28 cellular contexts compared by ENCODE assay signal in genomic region chr12:117026921-117027250, GRCh38.
DNase-seq lines count a peak whose midpoint lies in the region; ATAC-seq and TF ChIP-seq lines count a peak whose summit lies in the region.
"Had no signal": no experiment of that assay in that cellular context is flagged by ENCODE, and none has a peak within 500 bp of the region (broad histone marks: within the 10 kb centered on the region; RNA-seq: fewer than 3 reads in every experiment).

No MANE protein-coding gene starts in this region.

- no peaks in the 10 kb centered on the region for H3K9me3 Mint-ChIP-seq in activated T-cell treated with anti-CD3 and anti-CD28 coated beads, Interleukin-2, amount 50 U/mL, for 72 hours
- H3K9me3 Mint-ChIP-seq: CD4-positive, alpha-beta T cell had no signal

- no peak overlapping the region for H2AFZ ChIP-seq in Karpas-422 (ENCODE audit: low read length)
- H2AFZ ChIP-seq: GM23248 had no signal

- H3K27me3 Mint-ChIP-seq in activated T-cell treated with anti-CD3 and anti-CD28 coated beads, Interleukin-2, amount 50 U/mL, for 72 hours (ENCODE audit: low read depth): no peaks in the 10 kb centered on the region
- H3K27me3 Mint-ChIP-seq: CD4-positive, alpha-beta T cell had no signal

- H3K4me3 Mint-ChIP-seq in activated T-cell treated with anti-CD3 and anti-CD28 coated beads, Interleukin-2, amount 50 U/mL, for 72 hours: no peak overlapping the region
- H3K4me3 Mint-ChIP-seq: CD4-positive, alpha-beta T cell had no signal

- WGBS in testis, 2 donors: 76 to 91% methylated on average over 4 to 8 of the region's 8 CpGs

- TF ChIP-seq POLR2A in testis (IDR thresholded peaks at IDR 0.05): no peak

- peaks cover 51% of the 10 kb centered on the region for H3K36me3 ChIP-seq in Karpas-422 (ENCODE audit: insufficient read depth, low read length)
- no peaks in the 10 kb centered on the region for H3K36me3 ChIP-seq in testis (ENCODE audit: low read depth, missing control alignments)

- DNase-seq in activated T-cell treated with anti-CD3 and anti-CD28 coated beads, Interleukin-2, amount 50 U/mL, for 72 hours: no peak
- DNase-seq in activated T-cell treated with anti-CD3 and anti-CD28 coated beads for 4 hours (no peak), Karpas-422 (no peak), mesenteric fat pad (ENCODE audit: low spot score) (peak; percentile 74), testis (peak; percentile 12), NCI-H748 treated with DMSO at 0.1 percent for 48 hours (lab: John Stamatoyannopoulos, UW) (no peak), NOMO-1 treated with dmso at 0.1 percent for 144 hours (lab: John Stamatoyannopoulos, UW; ENCODE audit: unreplicated experiment) (no peak)
- DNase-seq: ACHN; CD4-positive, alpha-beta T cell; COR-L47; DMS 273 treated with DMSO at 0.1 percent for 48 hours; DMS79 treated with DMSO at 0.1 percent for 48 hours; GM23248; HCEC 1CT; MV-4-11; NCI-H1105 treated with DMSO at 0.1 percent for 48 hours; NCI-H2029 treated with DMSO at 0.1 percent for 48 hours; NCI-H226; NCI-H510A treated with DMSO at 0.1 percent for 48 hours; NCI-H774; NK-92 treated with Interleukin-12 subunit alpha and Interleukin-12 subunit beta, amount 100 ng/mL, for 24 hours; SIG-M5 had no signal

- no peak for ATAC-seq in activated T-cell treated with anti-CD3 and anti-CD28 coated beads, Interleukin-2, amount 50 U/mL, for 72 hours (replicated peaks in 1 of 2)
- no peak for ATAC-seq in GM18867 (IDR thresholded peaks at IDR 0.05; ENCODE audit: unreplicated experiment)
- ATAC-seq: GM12878, Panc1 had no signal

- intact Hi-C loops in testis (cut with DNase I; ENCODE audit: low total_unique reads): no loop called here

- H3K4me1 ChIP-seq in Karpas-422 (ENCODE audit: low read length) (peaks cover 57% of the 10 kb centered on the region), testis (peaks cover 12% of the 10 kb centered on the region)

- H3K4me1 Mint-ChIP-seq in activated T-cell treated with anti-CD3 and anti-CD28 coated beads, Interleukin-2, amount 50 U/mL, for 72 hours (ENCODE audit: low read depth): peaks cover 8% of the 10 kb centered on the region

- H4K20me1 ChIP-seq in Karpas-422 (ENCODE audit: insufficient read depth, low read depth, low read length): no peaks in the 10 kb centered on the region

- H3K9me3 ChIP-seq in Karpas-422 (ENCODE audit: low read length): no peaks in the 10 kb centered on the region
- no peaks in the 10 kb centered on the region for H3K9me3 ChIP-seq in testis
- H3K9me3 ChIP-seq: BLaER1 had no signal

- TF ChIP-seq CTCF in testis (IDR thresholded peaks at IDR 0.05): no peak

- no peak overlapping the region for H3K9ac ChIP-seq in Karpas-422 (ENCODE audit: low read length)
- H3K9ac ChIP-seq: BLaER1, GM23248, KMS-11 had no signal

- H3K27ac ChIP-seq in Karpas-422 (ENCODE audit: low read length) (peak overlapping the region; percentile 72; the same call in 1 of the 2 replicates), testis (no peak overlapping the region)
- H3K27ac ChIP-seq: 22Rv1, GM23248 had no signal

- H3K4me3 ChIP-seq in Karpas-422 (ENCODE audit: low read length) (no peak overlapping the region), testis (no peak overlapping the region)
- H3K4me3 ChIP-seq: BLaER1, GM12878, GM23248 had no signal

- H3K9me2 ChIP-seq in Karpas-422 (replicated peaks; ENCODE audit: insufficient read depth, low read length): no peaks in the 10 kb centered on the region

- H3K36me3 Mint-ChIP-seq in activated T-cell treated with anti-CD3 and anti-CD28 coated beads, Interleukin-2, amount 50 U/mL, for 72 hours (ENCODE audit: insufficient read depth in 2 of 2): peaks cover 0 to 11% of the 10 kb centered on the region in 2 donors

- H3K79me2 ChIP-seq in Karpas-422 (ENCODE audit: low read length): peaks cover under 1% of the 10 kb centered on the region; the same call in 1 of the 2 replicates

- peak overlapping the region; percentile 54 for H3K27ac Mint-ChIP-seq in activated T-cell treated with anti-CD3 and anti-CD28 coated beads, Interleukin-2, amount 50 U/mL, for 72 hours
- H3K27ac Mint-ChIP-seq: CD4-positive, alpha-beta T cell had no signal

- H3K27me3 ChIP-seq in Karpas-422 (ENCODE audit: low read length): no peaks in the 10 kb centered on the region
- no peaks in the 10 kb centered on the region for H3K27me3 ChIP-seq in testis
- H3K27me3 ChIP-seq: BLaER1 had no signal

- H3K4me2 ChIP-seq in Karpas-422 (ENCODE audit: low read depth, low read length, poor library complexity, severe bottlenecking): no peak overlapping the region
- H3K4me2 ChIP-seq: BLaER1, KMS-11 had no signal

Comparison
In these comparisons a context has a peak if more than half of its experiments do, and no peak if none do; other contexts are left out.
1. DNase-seq: peak in mesenteric fat pad (single experiment) and testis (single experiment); none in activated T-cell treated with anti-CD3 and anti-CD28 coated beads, Interleukin-2, amount 50 U/mL, for 72 hours (0 of 2), activated T-cell treated with anti-CD3 and anti-CD28 coated beads for 4 hours (single experiment), Karpas-422 (single experiment), NCI-H748 treated with DMSO at 0.1 percent for 48 hours (single experiment) and NOMO-1 treated with dmso at 0.1 percent for 144 hours (single experiment).